1 cellular context compared by ENCODE assay signal in genomic region chr20:13089950-13090469, GRCh38.
TF ChIP-seq lines count a peak whose summit lies in the region.

No MANE protein-coding gene starts in this region.

TF ChIP-seq in HepG2, 621 proteins besides CTCF, POLR2A, EP300 and RAD21 (continued from another document and continues in another):
- TF ChIP-seq ZNF609 (CRISPR knock-in tag; IDR thresholded peaks at IDR 0.05; ENCODE audit: borderline replicate concordance) (peak; percentile 95), ERF (CRISPR knock-in tag; IDR thresholded peaks at IDR 0.05) (peak; percentile 75), THAP9 (CRISPR knock-in tag; IDR thresholded peaks at IDR 0.05; ENCODE audit: borderline replicate concordance) (no peak), ATF1 (CRISPR knock-in tag; IDR thresholded peaks at IDR 0.05) (peak; percentile 66), SALL1 (CRISPR knock-in tag; IDR thresholded peaks at IDR 0.05) (peak; percentile 84; the same call in 1 of the 2 replicates), IRF2 (CRISPR knock-in tag; IDR thresholded peaks at IDR 0.05) (peak; percentile 88), MTF2 (CRISPR knock-in tag; IDR thresholded peaks at IDR 0.05; ENCODE audit: borderline replicate concordance) (0 out of 2 replicates have a peak, but pooled peaks have one; percentile 56), MTA1 (CRISPR knock-in tag; IDR thresholded peaks at IDR 0.05; ENCODE audit: borderline replicate concordance) (no peak; the same call in 1 of the 2 replicates), RCOR2 (CRISPR knock-in tag; IDR thresholded peaks at IDR 0.05) (peak; percentile 93), RBFOX2 (IDR thresholded peaks at IDR 0.05; ENCODE audit: low read depth, low read length) (peak; percentile 14; the same call in 1 of the 2 replicates), SKI (IDR thresholded peaks at IDR 0.05; ENCODE audit: partially characterized antibody) (peak; percentile 26), GTF3A (CRISPR knock-in tag; conservative IDR thresholded peaks at IDR 0.05) (no peak), ZNF33A (CRISPR knock-in tag; IDR thresholded peaks at IDR 0.05; ENCODE audit: borderline replicate concordance) (no peak), REPIN1 (CRISPR knock-in tag; IDR thresholded peaks at IDR 0.05; ENCODE audit: borderline replicate concordance, low read depth) (peak; percentile 45; the same call in 1 of the 2 replicates), SMYD3 (CRISPR knock-in tag; IDR thresholded peaks at IDR 0.05) (peak; percentile 19; the same call in 1 of the 2 replicates), TFDP1 (CRISPR knock-in tag; IDR thresholded peaks at IDR 0.05; ENCODE audit: borderline replicate concordance) (peak; percentile 56; the same call in 1 of the 2 replicates), EHMT2 (IDR thresholded peaks at IDR 0.05; ENCODE audit: borderline replicate concordance, low read depth, low read length) (peak; percentile 70; the same call in 1 of the 2 replicates), ZNF563 (CRISPR knock-in tag; IDR thresholded peaks at IDR 0.05) (no peak), KMT2A (CRISPR knock-in tag; IDR thresholded peaks at IDR 0.05) (no peak), SOX13 (IDR thresholded peaks at IDR 0.05) (peak; percentile 75; the same call in 1 of the 2 replicates), SOX13 (CRISPR knock-in tag; conservative IDR thresholded peaks at IDR 0.05 in 1 of 2, IDR thresholded peaks at IDR 0.05 in 1 of 2) (peak in 1 of 2 experiments; percentile 96; a peak in 2 of 4 replicates), NFKBIZ (CRISPR knock-in tag; IDR thresholded peaks at IDR 0.05) (peak; percentile 85), ZNF512B (CRISPR knock-in tag; IDR thresholded peaks at IDR 0.05; ENCODE audit: borderline replicate concordance) (0 out of 2 replicates have a peak, but pooled peaks have one; percentile 51), BRF2 (CRISPR knock-in tag; IDR thresholded peaks at IDR 0.05) (peak; percentile 76), ZBTB39 (CRISPR knock-in tag; IDR thresholded peaks at IDR 0.05) (peak; percentile 94; the same call in 1 of the 2 replicates), STAT6 (CRISPR knock-in tag; IDR thresholded peaks at IDR 0.05; ENCODE audit: borderline replicate concordance) (peak; percentile 62; the same call in 1 of the 2 replicates), FOXK1 (CRISPR knock-in tag; IDR thresholded peaks at IDR 0.05; ENCODE audit: borderline replicate concordance, low read depth) (peak; percentile 77; the same call in 1 of the 2 replicates), ZNF614 (CRISPR knock-in tag; IDR thresholded peaks at IDR 0.05; ENCODE audit: borderline replicate concordance) (peak; percentile 94), PLRG1 (conservative IDR thresholded peaks at IDR 0.05) (no peak), TBX3 (IDR thresholded peaks at IDR 0.05; ENCODE audit: borderline replicate concordance) (peak; percentile 68; the same call in 1 of the 2 replicates), ZNF503 (CRISPR knock-in tag; IDR thresholded peaks at IDR 0.05) (peak; percentile 94), KDM5B (CRISPR knock-in tag; IDR thresholded peaks at IDR 0.05; ENCODE audit: borderline replicate concordance) (no peak), CC2D1A (CRISPR knock-in tag; IDR thresholded peaks at IDR 0.05) (no peak), TCF7 (IDR thresholded peaks at IDR 0.05; ENCODE audit: low read depth) (peak; percentile 87), ZNF414 (CRISPR knock-in tag; IDR thresholded peaks at IDR 0.05) (no peak), ZNF205 (CRISPR knock-in tag; IDR thresholded peaks at IDR 0.05) (peak; percentile 67; the same call in 1 of the 2 replicates)
